8 cellular contexts compared by ENCODE assay signal in genomic region chrX:110002300-110003166, GRCh38. TPM values are rescaled to one million over a fixed set of nuclear protein-coding genes. Genes with fewer than 3 reads are reported as not detected.
DNase-seq lines count a peak whose midpoint lies in the region; ATAC-seq and TF ChIP-seq lines count a peak whose summit lies in the region.

Gene TMEM164, plus strand, starts transcription at chrX:110003114. Its CDS starts 661 bp downstream, at chrX:110003775.

- H3K27ac Mint-ChIP-seq in neural crest cell (ENCODE audit: unreplicated experiment), result peak within 1 kb of the TSS; percentile 94

- peaks cover 40% of the 10 kb centered on the region for H3K79me2 ChIP-seq in Karpas-422 (ENCODE audit: low read length)

- H3K4me1 ChIP-seq in Karpas-422 (ENCODE audit: low read length) (peaks cover 40% of the 10 kb centered on the region), stomach smooth muscle (ENCODE audit: control insufficient read depth, insufficient read depth, low read length) (peaks cover 17% of the 10 kb centered on the region)

- H3K27ac ChIP-seq in Karpas-422 (ENCODE audit: low read length) (peak within 1 kb of the TSS; percentile 42), stomach smooth muscle (ENCODE audit: low read length) (peak within 1 kb of the TSS; percentile 53)

- H3K36me3 Mint-ChIP-seq in neural crest cell (ENCODE audit: low read depth), result no peaks in the 10 kb centered on the region

- no peaks in the 10 kb centered on the region for H3K27me3 Mint-ChIP-seq in neural crest cell (ENCODE audit: low read depth)

- H3K9me2 ChIP-seq in Karpas-422 (replicated peaks; ENCODE audit: insufficient read depth, low read length), result no peaks in the 10 kb centered on the region

- H3K9me3 ChIP-seq in Karpas-422 (ENCODE audit: low read length) (no peaks in the 10 kb centered on the region), stomach smooth muscle (ENCODE audit: control insufficient read depth in 2 of 2, low read length in 2 of 2) (no peaks in the 10 kb centered on the region)

- no peaks in the 10 kb centered on the region for H3K36me3 ChIP-seq in Karpas-422 (ENCODE audit: insufficient read depth, low read length)
- no peaks in the 10 kb centered on the region for H3K36me3 ChIP-seq in stomach smooth muscle (ENCODE audit: control insufficient read depth in 2 of 2, insufficient read depth in 2 of 2, low read length in 2 of 2)

- H3K4me3 ChIP-seq in Karpas-422 (ENCODE audit: low read length) (peak within 1 kb of the TSS; percentile 78), fibroblast of villous mesenchyme (ENCODE audit: low read depth, low read length) (peak within 1 kb of the TSS; percentile 73), stomach smooth muscle (ENCODE audit: low read length in 2 of 2) (peak within 1 kb of the TSS; percentile 53 to 78)

- DNase-seq in Daoy (ENCODE audit: low read depth) (peak; percentile 80), Karpas-422 (peak; percentile 87), SHP77 (lab: John Stamatoyannopoulos, UW) (peak; percentile 32 to 52), fibroblast of villous mesenchyme (ENCODE audit: low read depth) (peak; percentile 78), neural crest cell (ENCODE audit: low read depth, low spot score) (peak; percentile 81)
- DNase-seq in activated effector memory CD4-positive, alpha-beta T cell treated with Interleukin-2 at 50 U/mL for 16 hours, result peak; percentile 76

- H3K9ac ChIP-seq in Karpas-422 (ENCODE audit: low read length) (peak within 1 kb of the TSS; percentile 86), stomach smooth muscle (ENCODE audit: low read length in 2 of 2) (peak within 1 kb of the TSS; percentile 55 to 58)

- peaks cover 60% of the 10 kb centered on the region for H3K4me1 Mint-ChIP-seq in neural crest cell

- H2AFZ ChIP-seq in Karpas-422 (ENCODE audit: low read length), result peak within 1 kb of the TSS; percentile 38; the same call in 1 of the 2 replicates

- H4K20me1 ChIP-seq in Karpas-422 (ENCODE audit: insufficient read depth, low read depth, low read length), result no peaks in the 10 kb centered on the region

- peak within 1 kb of the TSS; percentile 73 for H3K4me2 ChIP-seq in Karpas-422 (ENCODE audit: low read depth, low read length, poor library complexity, severe bottlenecking)

- H3K4me3 Mint-ChIP-seq in neural crest cell, result peak within 1 kb of the TSS; percentile 97

- no peaks in the 10 kb centered on the region for H3K27me3 ChIP-seq in Karpas-422 (ENCODE audit: low read length)
- peaks cover 0 to 6% of the 10 kb centered on the region in 2 donors for H3K27me3 ChIP-seq in stomach smooth muscle (ENCODE audit: control insufficient read depth in 1 of 2, insufficient read depth in 2 of 2, low read length in 2 of 2)

- ATAC-seq in GM21786 (IDR thresholded peaks at IDR 0.05; ENCODE audit: unreplicated experiment), result peak; percentile 74

- TF ChIP-seq CTCF in fibroblast of villous mesenchyme (IDR thresholded peaks at IDR 0.05; ENCODE audit: insufficient read depth, low read depth, low read length) (no peak), neural crest cell (conservative IDR thresholded peaks at IDR 0.05) (peak; percentile 45)

- H3K9me3 Mint-ChIP-seq in neural crest cell, result no peaks in the 10 kb centered on the region

RNA-seq across cellular contexts. Expression of gene TMEM164, which starts in this region (rescaled TPM):
- 11.3 and 31.1 TPM in 2 replicates for total RNA-seq in Daoy (2014; rRNA removed; shearing (Covaris generic))
- total RNA-seq in Karpas-422 (2014; rRNA removed; shearing (Covaris generic); ENCODE audit: low replicate concordance), result 14.1 and 16.2 TPM in 2 replicates
- 11.7 and 12.2 TPM in 2 replicates for total RNA-seq in fibroblast of villous mesenchyme
- 85.3 and 90.2 TPM in 2 replicates for total RNA-seq in neural crest cell

Comparison
In these comparisons a context has a peak if more than half of its experiments do, and no peak if none do; other contexts are left out.
1. Peak in every context shown above with its lines: DNase-seq, ATAC-seq, H3K4me3 ChIP-seq and H3K27ac ChIP-seq.